In genomic region chr21:39312112-39313041, GRCh38 we compare ENCODE assay signal across 8 cellular contexts. TPM values are rescaled to one million over a fixed set of nuclear protein-coding genes. Genes with fewer than 3 reads are reported as not detected.
DNase-seq lines count a peak whose midpoint lies in the region; ATAC-seq and TF ChIP-seq lines count a peak whose summit lies in the region.

No MANE protein-coding gene starts in this region.

- DNase-seq in BJ (ENCODE audit: low read depth) (no peak), NCI-H524 treated with DMSO at 0.1 percent for 48 hours (lab: John Stamatoyannopoulos, UW) (peak; percentile 60), kidney tubule cell (ENCODE audit: low spot score) (peak; percentile 91)
- peak; percentile 96 for DNase-seq in activated CD4-positive, alpha-beta T cell treated with anti-CD3 and anti-CD28 coated beads for 48 hours
- DNase-seq in stimulated activated CD4-positive, alpha-beta T cell treated with anti-CD3 and anti-CD28 coated beads, Interleukin-15, amount 100 ng/mL, for 48 hours (ENCODE audit: low read depth in 2 of 2) = peak; percentile 91 to 92

- POLR2A ChIA-PET in BJ (lab: Charles Lee) = no interaction called here

- H3K27me3 ChIP-seq in BJ (ENCODE audit: control insufficient read depth, insufficient read depth, low read length) = no peaks in the 10 kb centered on the region

- no peak for TF ChIP-seq CTCF in BJ (IDR thresholded peaks at IDR 0.05; ENCODE audit: insufficient read depth, low read depth, low read length)

- CTCF ChIA-PET in BJ (lab: Yijun Ruan, JAX) = interaction anchor here (1.4 kb wide), 1 partner anchor 15 kb away, joined by 5 read pairs; no protein-coding TSS in a partner anchor

- peak overlapping the region; percentile 1 for H3K27ac ChIP-seq in cingulate gyrus (ENCODE audit: low read depth, low read length)

- ATAC-seq in GM19351 (IDR thresholded peaks at IDR 0.05; ENCODE audit: unreplicated experiment) = peak; percentile 67
- ATAC-seq in HG03469 (IDR thresholded peaks at IDR 0.05; ENCODE audit: unreplicated experiment) = peak; percentile 73

- H3K4me3 ChIP-seq in BJ (ENCODE audit: low read depth, low read length) = peak overlapping the region; percentile 83

- no peaks in the 10 kb centered on the region; the same call in 1 of the 2 replicates for H3K36me3 ChIP-seq in BJ (ENCODE audit: control insufficient read depth, insufficient read depth, low read length)

RNA-seq across cellular contexts. Expression of gene BRWD1, which starts 1.1 kb away (rescaled TPM):
- 5.9 and 13.2 TPM in 2 replicates for polyA plus RNA-seq in BJ (2011; rRNA removed)
- polyA minus RNA-seq in BJ (2011; rRNA and poly(A)+ RNA removed) = 20.5 and 25.6 TPM in 2 replicates

RNA-seq across cellular contexts. Expression of gene HMGN1, which starts 36.5 kb away (rescaled TPM):
- polyA plus RNA-seq in BJ (2011; rRNA removed) = 56.6 and 164 TPM in 2 replicates
- polyA minus RNA-seq in BJ (2011; rRNA and poly(A)+ RNA removed) = 25.8 and 27.1 TPM in 2 replicates
